13 cellular contexts compared by ENCODE assay signal in the genomic region with DNA sequence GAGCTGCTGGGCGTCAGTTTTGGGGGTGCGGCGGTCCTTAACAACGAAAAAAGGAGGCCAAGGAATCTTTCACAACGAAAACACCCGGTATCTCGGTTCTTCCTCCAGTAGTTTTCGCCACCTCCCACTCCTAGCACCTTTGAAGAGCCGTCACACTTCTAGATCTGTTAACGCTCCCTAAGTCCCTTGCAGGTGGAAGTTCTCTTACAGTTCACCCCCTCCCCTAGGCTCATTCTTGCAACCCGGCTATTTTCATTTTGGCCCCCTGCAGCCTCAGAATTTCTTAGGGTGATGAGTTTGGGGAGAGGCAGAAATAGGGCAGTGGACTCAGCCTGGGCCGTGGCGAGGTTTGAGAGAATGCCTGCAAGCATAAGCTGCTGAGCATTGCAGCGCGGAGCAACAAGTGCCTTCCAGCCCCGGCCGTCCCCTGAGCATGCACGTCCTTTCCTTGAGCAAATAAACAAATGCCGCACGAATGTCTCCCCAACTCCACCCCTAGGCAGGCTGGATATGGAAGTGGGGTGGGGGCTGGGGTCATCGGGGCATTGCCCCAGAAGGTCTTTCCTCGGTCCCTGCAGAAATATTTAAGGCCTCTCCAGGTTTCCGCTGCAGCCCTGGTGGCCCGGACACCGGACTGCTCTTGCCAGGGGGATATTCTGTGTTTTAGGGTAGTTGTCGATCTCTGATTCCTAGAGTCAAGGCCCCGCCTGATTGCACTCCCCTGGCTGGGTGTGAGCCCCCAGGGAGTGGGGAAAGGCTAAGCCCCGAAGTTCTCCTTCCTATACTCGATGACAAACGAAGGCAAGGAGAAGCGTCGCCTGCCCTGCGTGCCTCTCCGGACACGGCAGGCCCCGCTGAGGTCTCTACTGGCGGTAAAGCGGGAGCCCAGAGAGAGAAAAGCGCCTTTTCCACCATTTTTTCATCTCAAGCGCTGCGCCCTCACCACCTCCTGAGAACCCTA. TPM values are rescaled to one million over a fixed set of nuclear protein-coding genes. Genes with fewer than 3 reads are reported as not detected.
DNase-seq lines count a peak whose midpoint lies in the region; ATAC-seq, FAIRE-seq and TF ChIP-seq lines count a peak whose summit lies in the region.
"Had no signal": no experiment of that assay in that cellular context is flagged by ENCODE, and none has a peak within 500 bp of the region (broad histone marks: within the 10 kb centered on the region; RNA-seq: fewer than 3 reads in every experiment).

No MANE protein-coding gene starts in this region.

- no peak overlapping the region for H3K4me3 ChIP-seq in hepatocyte
- H3K4me3 ChIP-seq in stomach: peak overlapping the region in 3 of 4 donors; percentile 37 to 51 (median 45)
- H3K4me3 ChIP-seq: SJCRH30 had no signal

- H3K4me3 Mint-ChIP-seq in activated T-cell treated with anti-CD3 and anti-CD28 coated beads, Interleukin-2, amount 50 U/mL, for 4 hours: peak overlapping the region; percentile 45
- peak overlapping the region; percentile 90 for H3K4me3 Mint-ChIP-seq in T-helper 17 cell

- no peak for DNase-seq in activated T-cell treated with anti-CD3 and anti-CD28 coated beads, Interleukin-2, amount 50 U/mL, for 4 hours
- no peak for DNase-seq in activated T-cell treated with anti-CD3 and anti-CD28 coated beads, Interleukin-2, amount 50 U/mL, for 1 hour
- no peak for DNase-seq in T-helper 17 cell
- no peak for DNase-seq in hepatocyte (ENCODE audit: low spot score)
- no peak for DNase-seq in stomach
- DNase-seq in RCC 7860 (ENCODE audit: low spot score): no peak
- DNase-seq in DMS 273 (lab: John Stamatoyannopoulos, UW; ENCODE audit: unreplicated experiment): no peak
- no peak for DNase-seq in central memory CD4-positive, alpha-beta T cell
- DNase-seq: NCI-H187, SJCRH30, small intestine had no signal

- TF ChIP-seq CTCF in hepatocyte (IDR thresholded peaks at IDR 0.05; ENCODE audit: poor library complexity) (no peak), stomach (IDR thresholded peaks at IDR 0.05) (no peak)

- no peak for TF ChIP-seq POLR2A in stomach (IDR thresholded peaks at IDR 0.05)

- H3K36me3 ChIP-seq in hepatocyte (replicated peaks; ENCODE audit: insufficient read depth, low read depth) (no peaks in the 10 kb centered on the region), stomach (no peaks in the 10 kb centered on the region)
- H3K36me3 ChIP-seq: SJCRH30 had no signal

- no peak for TF ChIP-seq EP300 in stomach (IDR thresholded peaks at IDR 0.05)

- peaks cover 85% of the 10 kb centered on the region for H3K27me3 Mint-ChIP-seq in activated T-cell treated with anti-CD3 and anti-CD28 coated beads, Interleukin-2, amount 50 U/mL, for 4 hours (ENCODE audit: low read depth)
- peaks cover 87% of the 10 kb centered on the region for H3K27me3 Mint-ChIP-seq in T-helper 17 cell

- peak overlapping the region; percentile 89 for H3K4me2 ChIP-seq in hepatocyte

- WGBS in hepatocyte (ENCODE audit: low lambda C conversion rate, missing lambda C conversion rate): 4% methylated on average over 41 of the region's 41 CpGs
- WGBS in stomach, 5 donors: 4 to 5% (median 5%) methylated on average over 36 to 41 of the region's 41 CpGs

- H3K36me3 Mint-ChIP-seq in activated T-cell treated with anti-CD3 and anti-CD28 coated beads, Interleukin-2, amount 50 U/mL, for 4 hours (ENCODE audit: insufficient read depth): no peaks in the 10 kb centered on the region
- H3K36me3 Mint-ChIP-seq in T-helper 17 cell (ENCODE audit: low read depth): peaks cover 7% of the 10 kb centered on the region

- H3K27ac ChIP-seq in hepatocyte: no peak overlapping the region
- H3K27ac ChIP-seq in stomach: no peak overlapping the region
- H3K27ac ChIP-seq: SJCRH30 had no signal

- no peak for ATAC-seq in activated T-cell treated with anti-CD3 and anti-CD28 coated beads, Interleukin-2, amount 50 U/mL, for 4 hours
- ATAC-seq in T-helper 17 cell: no peak

- intact Hi-C loops in stomach (cut with DNase I; ENCODE audit: low total_unique reads): no loop called here

- no peaks in the 10 kb centered on the region for H4K20me1 ChIP-seq in hepatocyte (ENCODE audit: insufficient read depth, poor library complexity, severe bottlenecking)

- no peaks in the 10 kb centered on the region for H3K9me3 Mint-ChIP-seq in activated T-cell treated with anti-CD3 and anti-CD28 coated beads, Interleukin-2, amount 50 U/mL, for 4 hours

- H3K4me1 ChIP-seq in hepatocyte (ENCODE audit: insufficient read depth): peaks cover 31% of the 10 kb centered on the region
- peaks cover 42 to 74% (median 59%) of the 10 kb centered on the region in 4 donors for H3K4me1 ChIP-seq in stomach
- H3K4me1 ChIP-seq: SJCRH30 had no signal

- H3K9me2 ChIP-seq in hepatocyte (replicated peaks; ENCODE audit: insufficient read depth): no peaks in the 10 kb centered on the region

- no peaks in the 10 kb centered on the region for H3K79me2 ChIP-seq in hepatocyte

- H2AFZ ChIP-seq in hepatocyte: no peak overlapping the region

- no peaks in the 10 kb centered on the region for H3K9me3 ChIP-seq in T-helper 17 cell (ENCODE audit: control insufficient read depth, low read length, poor library complexity, severe bottlenecking)
- H3K9me3 ChIP-seq in hepatocyte (ENCODE audit: low read depth): no peaks in the 10 kb centered on the region
- no peaks in the 10 kb centered on the region for H3K9me3 ChIP-seq in stomach
- H3K9me3 ChIP-seq: SJCRH30 had no signal

- H3K27ac Mint-ChIP-seq in T-helper 17 cell: no peak overlapping the region

- FAIRE-seq in RCC 7860 (lab: Jason Lieb, UNC): no peak
- FAIRE-seq: small intestine had no signal

- H3K4me1 Mint-ChIP-seq in activated T-cell treated with anti-CD3 and anti-CD28 coated beads, Interleukin-2, amount 50 U/mL, for 4 hours (ENCODE audit: low read depth): peaks cover 30% of the 10 kb centered on the region
- H3K4me1 Mint-ChIP-seq in T-helper 17 cell: peaks cover 20% of the 10 kb centered on the region

- peaks cover 99% of the 10 kb centered on the region for H3K27me3 ChIP-seq in hepatocyte
- peaks cover 48 to 100% (median 100%) of the 10 kb centered on the region in 3 donors for H3K27me3 ChIP-seq in stomach
- H3K27me3 ChIP-seq: SJCRH30 had no signal

RNA-seq across cellular contexts. Expression of a gene that starts 1.6 kb away (rescaled TPM):
- not detected for total RNA-seq in activated T-cell treated with anti-CD3 and anti-CD28 coated beads, Interleukin-2, amount 50 U/mL, for 4 hours
- not detected for total RNA-seq in T-helper 17 cell
- not detected in 2 replicates for total RNA-seq in hepatocyte
- polyA plus RNA-seq in hepatocyte: not detected in 2 replicates
- total RNA-seq in stomach: not detected
- polyA plus RNA-seq in stomach: not detected
- total RNA-seq: epithelial cell of proximal tubule, liver had no signal
- polyA plus RNA-seq: liver had no signal
